26 cellular contexts compared by ENCODE assay signal in genomic region chr1:87127131-87127530, GRCh38.
"Had no signal": no experiment of that assay in that cellular context is flagged by ENCODE, and none has a peak within 500 bp of the region (broad histone marks: within the 10 kb centered on the region; RNA-seq: fewer than 3 reads in every experiment).

No MANE protein-coding gene starts in this region.

- H3K36me3 Mint-ChIP-seq: mesothelial cell of epicardium; naive B cell; naive thymus-derived CD8-positive, alpha-beta T cell had no signal

- H3K9me3 Mint-ChIP-seq: mesothelial cell of epicardium; naive B cell; naive thymus-derived CD8-positive, alpha-beta T cell had no signal

- DNase-seq: dermis blood vessel endothelial cell; dorsolateral prefrontal cortex; effector CD4-positive, alpha-beta T cell; effector memory CD4-positive, alpha-beta T cell; erythroblast; esophagus squamous epithelium; foreskin keratinocyte; heart right ventricle; hippocampal formation; left cardiac atrium; left lung; left ventricle myocardium superior; lower lobe of right lung; mesenchymal stem cell; mucosa of descending colon; naive B cell; naive thymus-derived CD8-positive, alpha-beta T cell had no signal

- H3K27me3 ChIP-seq: dorsolateral prefrontal cortex, foreskin keratinocyte, gastroesophageal sphincter had no signal

- H3K4me3 ChIP-seq: coronary artery, dorsolateral prefrontal cortex, esophagus squamous epithelium, gastroesophageal sphincter, heart right ventricle, left lung, lower lobe of right lung, mucosa of descending colon had no signal

- H3K4me3 Mint-ChIP-seq: mesothelial cell of epicardium; naive thymus-derived CD8-positive, alpha-beta T cell had no signal

- H3K36me3 ChIP-seq: esophagus squamous epithelium, gastroesophageal sphincter, heart right ventricle, left lung, lower lobe of right lung had no signal

- FAIRE-seq: colon, frontal cortex, islet of Langerhans, keratinocyte had no signal

- H3K27ac Mint-ChIP-seq: mesothelial cell of epicardium, naive B cell had no signal

- H3K9me3 ChIP-seq: esophagus squamous epithelium, gastroesophageal sphincter, heart right ventricle, left lung, lower lobe of right lung, mucosa of descending colon had no signal

- H3K27ac ChIP-seq: coronary artery, dorsolateral prefrontal cortex, epithelial cell of prostate, esophagus squamous epithelium, foreskin keratinocyte, gastroesophageal sphincter, heart right ventricle, left lung, lower lobe of right lung had no signal

- ATAC-seq: esophagus mucosa; foreskin keratinocyte; gastroesophageal sphincter; heart right ventricle; left cardiac atrium; left lung; left ventricle myocardium superior; lower lobe of right lung; mucosa of descending colon; naive thymus-derived CD8-positive, alpha-beta T cell had no signal
